ENCODE assay signal across 1 cellular context in the genomic region with DNA sequence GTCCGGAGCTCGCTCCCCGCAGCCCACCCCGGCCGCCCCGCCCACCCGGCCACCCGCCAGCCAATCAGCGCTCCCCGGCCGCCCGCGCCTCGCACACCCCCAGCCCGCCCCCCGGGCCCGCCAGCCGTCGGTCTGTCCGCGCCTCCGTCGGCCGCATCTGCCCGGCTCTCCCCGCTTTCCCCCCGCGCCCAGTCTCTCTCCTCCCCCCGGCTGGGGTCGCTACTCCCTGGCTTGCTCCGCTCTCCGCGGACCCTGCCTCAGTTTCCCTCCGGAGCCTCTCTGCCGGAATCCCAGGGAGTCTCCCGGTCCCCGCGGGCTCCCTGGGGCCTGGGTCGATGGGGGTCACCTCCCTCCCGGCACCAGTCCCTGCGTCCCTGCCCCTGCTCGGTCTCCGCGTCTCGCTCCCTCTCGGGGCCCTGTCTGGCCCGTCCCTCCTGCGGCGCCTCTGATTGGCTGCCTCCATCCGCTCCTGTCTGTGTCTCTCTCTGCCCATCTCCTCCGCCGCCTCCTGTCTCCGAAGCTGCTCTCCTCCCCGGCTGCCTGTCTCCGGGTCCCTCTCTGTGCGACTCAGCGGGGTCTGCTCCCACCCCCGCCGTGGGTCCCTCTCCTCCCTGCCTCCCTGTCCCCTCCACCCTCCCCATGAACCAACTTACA.
TF ChIP-seq lines count a peak whose summit lies in the region.

No MANE protein-coding gene starts in this region.

TF ChIP-seq in HEK293, 187 proteins besides CTCF, POLR2A, EP300 and RAD21 (continued from another document and continues in another):
- TF ChIP-seq, protein P1, sequence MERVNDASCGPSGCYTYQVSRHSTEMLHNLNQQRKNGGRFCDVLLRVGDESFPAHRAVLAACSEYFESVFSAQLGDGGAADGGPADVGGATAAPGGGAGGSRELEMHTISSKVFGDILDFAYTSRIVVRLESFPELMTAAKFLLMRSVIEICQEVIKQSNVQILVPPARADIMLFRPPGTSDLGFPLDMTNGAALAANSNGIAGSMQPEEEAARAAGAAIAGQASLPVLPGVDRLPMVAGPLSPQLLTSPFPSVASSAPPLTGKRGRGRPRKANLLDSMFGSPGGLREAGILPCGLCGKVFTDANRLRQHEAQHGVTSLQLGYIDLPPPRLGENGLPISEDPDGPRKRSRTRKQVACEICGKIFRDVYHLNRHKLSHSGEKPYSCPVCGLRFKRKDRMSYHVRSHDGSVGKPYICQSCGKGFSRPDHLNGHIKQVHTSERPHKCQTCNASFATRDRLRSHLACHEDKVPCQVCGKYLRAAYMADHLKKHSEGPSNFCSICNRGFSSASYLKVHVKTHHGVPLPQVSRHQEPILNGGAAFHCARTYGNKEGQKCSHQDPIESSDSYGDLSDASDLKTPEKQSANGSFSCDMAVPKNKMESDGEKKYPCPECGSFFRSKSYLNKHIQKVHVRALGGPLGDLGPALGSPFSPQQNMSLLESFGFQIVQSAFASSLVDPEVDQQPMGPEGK (tag by site-specific recombination; IDR thresholded peaks at IDR 0.05): peak; percentile 85
- TF ChIP-seq ZNF549 (tag by site-specific recombination; IDR thresholded peaks at IDR 0.05): no peak
- 0 out of 2 replicates have a peak, but pooled peaks have one; percentile 34 for TF ChIP-seq ZNF561 (tag by site-specific recombination; IDR thresholded peaks at IDR 0.05; ENCODE audit: borderline replicate concordance)
- peak; percentile 73 for TF ChIP-seq GLIS2 (tag by site-specific recombination; IDR thresholded peaks at IDR 0.05)
- TF ChIP-seq ZNF223 (tag by site-specific recombination; IDR thresholded peaks at IDR 0.05): no peak
- no peak for TF ChIP-seq ZSCAN16 (tag by site-specific recombination; IDR thresholded peaks at IDR 0.05)
- TF ChIP-seq ZNF837 (tag by site-specific recombination; IDR thresholded peaks at IDR 0.05): no peak
- no peak for TF ChIP-seq ZNF664 (tag by site-specific recombination; IDR thresholded peaks at IDR 0.05)
- TF ChIP-seq, protein P2, sequence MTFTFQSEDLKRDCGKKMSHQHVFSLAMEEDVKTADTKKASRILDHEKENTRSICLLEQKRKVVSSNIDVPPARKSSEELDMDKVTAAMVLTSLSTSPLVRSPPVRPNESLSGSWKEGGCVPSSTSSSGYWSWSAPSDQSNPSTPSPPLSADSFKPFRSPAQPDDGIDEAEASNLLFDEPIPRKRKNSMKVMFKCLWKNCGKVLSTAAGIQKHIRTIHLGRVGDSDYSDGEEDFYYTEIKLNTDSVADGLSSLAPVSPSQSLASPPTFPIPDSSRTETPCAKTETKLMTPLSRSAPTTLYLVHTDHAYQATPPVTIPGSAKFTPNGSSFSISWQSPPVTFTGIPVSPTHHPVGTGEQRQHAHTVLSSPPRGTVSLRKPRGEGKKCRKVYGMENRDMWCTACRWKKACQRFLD (tag by site-specific recombination; IDR thresholded peaks at IDR 0.05): no peak
- TF ChIP-seq SP2 (tag by site-specific recombination; IDR thresholded peaks at IDR 0.05): peak; percentile 80
- peak; percentile 51; the same call in 1 of the 2 replicates for TF ChIP-seq ZNF394 (tag by site-specific recombination; IDR thresholded peaks at IDR 0.05; ENCODE audit: borderline replicate concordance)
- TF ChIP-seq ZNF624 (tag by site-specific recombination; IDR thresholded peaks at IDR 0.05): no peak
- TF ChIP-seq ZNF610 (tag by site-specific recombination; IDR thresholded peaks at IDR 0.05; ENCODE audit: borderline replicate concordance): no peak
- 0 out of 2 replicates have a peak, but pooled peaks have one; percentile 12 for TF ChIP-seq KLF1 (tag by site-specific recombination; IDR thresholded peaks at IDR 0.05)
- TF ChIP-seq, protein P3, sequence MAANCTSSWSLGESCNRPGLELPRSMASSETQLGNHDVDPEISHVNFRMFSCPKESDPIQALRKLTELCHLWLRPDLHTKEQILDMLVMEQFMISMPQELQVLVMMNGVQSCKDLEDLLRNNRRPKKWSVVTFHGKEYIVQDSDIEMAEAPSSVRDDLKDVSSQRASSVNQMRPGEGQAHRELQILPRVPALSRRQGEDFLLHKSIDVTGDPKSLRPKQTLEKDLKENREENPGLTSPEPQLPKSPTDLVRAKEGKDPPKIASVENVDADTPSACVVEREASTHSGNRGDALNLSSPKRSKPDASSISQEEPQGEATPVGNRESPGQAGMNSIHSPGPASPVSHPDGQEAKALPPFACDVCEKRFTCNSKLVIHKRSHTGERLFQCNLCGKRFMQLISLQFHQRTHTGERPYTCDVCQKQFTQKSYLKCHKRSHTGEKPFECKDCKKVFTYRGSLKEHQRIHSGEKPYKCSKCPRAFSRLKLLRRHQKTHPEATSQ (tag by site-specific recombination; IDR thresholded peaks at IDR 0.05): no peak
- TF ChIP-seq, protein P4, sequence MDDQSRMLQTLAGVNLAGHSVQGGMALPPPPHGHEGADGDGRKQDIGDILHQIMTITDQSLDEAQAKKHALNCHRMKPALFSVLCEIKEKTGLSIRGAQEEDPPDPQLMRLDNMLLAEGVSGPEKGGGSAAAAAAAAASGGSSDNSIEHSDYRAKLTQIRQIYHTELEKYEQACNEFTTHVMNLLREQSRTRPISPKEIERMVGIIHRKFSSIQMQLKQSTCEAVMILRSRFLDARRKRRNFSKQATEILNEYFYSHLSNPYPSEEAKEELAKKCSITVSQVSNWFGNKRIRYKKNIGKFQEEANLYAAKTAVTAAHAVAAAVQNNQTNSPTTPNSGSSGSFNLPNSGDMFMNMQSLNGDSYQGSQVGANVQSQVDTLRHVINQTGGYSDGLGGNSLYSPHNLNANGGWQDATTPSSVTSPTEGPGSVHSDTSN (CRISPR knock-in tag; IDR thresholded peaks at IDR 0.05): no peak
- no peak for TF ChIP-seq ZNF626 (tag by site-specific recombination; IDR thresholded peaks at IDR 0.05)
- no peak for TF ChIP-seq ZNF558 (tag by site-specific recombination; IDR thresholded peaks at IDR 0.05)
- peak; percentile 93 for TF ChIP-seq ZXDB (tag by site-specific recombination; IDR thresholded peaks at IDR 0.05)
- TF ChIP-seq, protein P5, sequence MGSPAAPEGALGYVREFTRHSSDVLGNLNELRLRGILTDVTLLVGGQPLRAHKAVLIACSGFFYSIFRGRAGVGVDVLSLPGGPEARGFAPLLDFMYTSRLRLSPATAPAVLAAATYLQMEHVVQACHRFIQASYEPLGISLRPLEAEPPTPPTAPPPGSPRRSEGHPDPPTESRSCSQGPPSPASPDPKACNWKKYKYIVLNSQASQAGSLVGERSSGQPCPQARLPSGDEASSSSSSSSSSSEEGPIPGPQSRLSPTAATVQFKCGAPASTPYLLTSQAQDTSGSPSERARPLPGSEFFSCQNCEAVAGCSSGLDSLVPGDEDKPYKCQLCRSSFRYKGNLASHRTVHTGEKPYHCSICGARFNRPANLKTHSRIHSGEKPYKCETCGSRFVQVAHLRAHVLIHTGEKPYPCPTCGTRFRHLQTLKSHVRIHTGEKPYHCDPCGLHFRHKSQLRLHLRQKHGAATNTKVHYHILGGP (tag by site-specific recombination; IDR thresholded peaks at IDR 0.05): no peak
- TF ChIP-seq MEIS1 (CRISPR knock-in tag; IDR thresholded peaks at IDR 0.05; ENCODE audit: borderline replicate concordance): no peak
- no peak for TF ChIP-seq GLI2 (tag by site-specific recombination; IDR thresholded peaks at IDR 0.05; ENCODE audit: borderline replicate concordance, low read depth)
- TF ChIP-seq ZNF2 (tag by site-specific recombination; IDR thresholded peaks at IDR 0.05): no peak
- TF ChIP-seq, protein P6, sequence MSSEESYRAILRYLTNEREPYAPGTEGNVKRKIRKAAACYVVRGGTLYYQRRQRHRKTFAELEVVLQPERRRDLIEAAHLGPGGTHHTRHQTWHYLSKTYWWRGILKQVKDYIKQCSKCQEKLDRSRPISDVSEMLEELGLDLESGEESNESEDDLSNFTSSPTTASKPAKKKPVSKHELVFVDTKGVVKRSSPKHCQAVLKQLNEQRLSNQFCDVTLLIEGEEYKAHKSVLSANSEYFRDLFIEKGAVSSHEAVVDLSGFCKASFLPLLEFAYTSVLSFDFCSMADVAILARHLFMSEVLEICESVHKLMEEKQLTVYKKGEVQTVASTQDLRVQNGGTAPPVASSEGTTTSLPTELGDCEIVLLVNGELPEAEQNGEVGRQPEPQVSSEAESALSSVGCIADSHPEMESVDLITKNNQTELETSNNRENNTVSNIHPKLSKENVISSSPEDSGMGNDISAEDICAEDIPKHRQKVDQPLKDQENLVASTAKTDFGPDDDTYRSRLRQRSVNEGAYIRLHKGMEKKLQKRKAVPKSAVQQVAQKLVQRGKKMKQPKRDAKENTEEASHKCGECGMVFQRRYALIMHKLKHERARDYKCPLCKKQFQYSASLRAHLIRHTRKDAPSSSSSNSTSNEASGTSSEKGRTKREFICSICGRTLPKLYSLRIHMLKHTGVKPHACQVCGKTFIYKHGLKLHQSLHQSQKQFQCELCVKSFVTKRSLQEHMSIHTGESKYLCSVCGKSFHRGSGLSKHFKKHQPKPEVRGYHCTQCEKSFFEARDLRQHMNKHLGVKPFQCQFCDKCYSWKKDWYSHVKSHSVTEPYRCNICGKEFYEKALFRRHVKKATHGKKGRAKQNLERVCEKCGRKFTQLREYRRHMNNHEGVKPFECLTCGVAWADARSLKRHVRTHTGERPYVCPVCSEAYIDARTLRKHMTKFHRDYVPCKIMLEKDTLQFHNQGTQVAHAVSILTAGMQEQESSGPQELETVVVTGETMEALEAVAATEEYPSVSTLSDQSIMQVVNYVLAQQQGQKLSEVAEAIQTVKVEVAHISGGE (tag by site-specific recombination; conservative IDR thresholded peaks at IDR 0.05; ENCODE audit: low read depth): no peak
- TF ChIP-seq EGR2 (tag by site-specific recombination; IDR thresholded peaks at IDR 0.05; ENCODE audit: low read depth): no peak
- no peak for TF ChIP-seq ZNF114 (tag by site-specific recombination; IDR thresholded peaks at IDR 0.05)
- TF ChIP-seq ZBTB21 (tag by site-specific recombination; IDR thresholded peaks at IDR 0.05): no peak
- TF ChIP-seq IKZF3 (tag by site-specific recombination; IDR thresholded peaks at IDR 0.05): peak; percentile 38; the same call in 1 of the 2 replicates
- TF ChIP-seq SP3 (tag by site-specific recombination; IDR thresholded peaks at IDR 0.05): peak; percentile 43
- no peak for TF ChIP-seq ZNF37A (tag by site-specific recombination; IDR thresholded peaks at IDR 0.05)
- no peak; the same call in 1 of the 2 replicates for TF ChIP-seq ZBTB20 (tag by site-specific recombination; IDR thresholded peaks at IDR 0.05)
- TF ChIP-seq, protein P7, sequence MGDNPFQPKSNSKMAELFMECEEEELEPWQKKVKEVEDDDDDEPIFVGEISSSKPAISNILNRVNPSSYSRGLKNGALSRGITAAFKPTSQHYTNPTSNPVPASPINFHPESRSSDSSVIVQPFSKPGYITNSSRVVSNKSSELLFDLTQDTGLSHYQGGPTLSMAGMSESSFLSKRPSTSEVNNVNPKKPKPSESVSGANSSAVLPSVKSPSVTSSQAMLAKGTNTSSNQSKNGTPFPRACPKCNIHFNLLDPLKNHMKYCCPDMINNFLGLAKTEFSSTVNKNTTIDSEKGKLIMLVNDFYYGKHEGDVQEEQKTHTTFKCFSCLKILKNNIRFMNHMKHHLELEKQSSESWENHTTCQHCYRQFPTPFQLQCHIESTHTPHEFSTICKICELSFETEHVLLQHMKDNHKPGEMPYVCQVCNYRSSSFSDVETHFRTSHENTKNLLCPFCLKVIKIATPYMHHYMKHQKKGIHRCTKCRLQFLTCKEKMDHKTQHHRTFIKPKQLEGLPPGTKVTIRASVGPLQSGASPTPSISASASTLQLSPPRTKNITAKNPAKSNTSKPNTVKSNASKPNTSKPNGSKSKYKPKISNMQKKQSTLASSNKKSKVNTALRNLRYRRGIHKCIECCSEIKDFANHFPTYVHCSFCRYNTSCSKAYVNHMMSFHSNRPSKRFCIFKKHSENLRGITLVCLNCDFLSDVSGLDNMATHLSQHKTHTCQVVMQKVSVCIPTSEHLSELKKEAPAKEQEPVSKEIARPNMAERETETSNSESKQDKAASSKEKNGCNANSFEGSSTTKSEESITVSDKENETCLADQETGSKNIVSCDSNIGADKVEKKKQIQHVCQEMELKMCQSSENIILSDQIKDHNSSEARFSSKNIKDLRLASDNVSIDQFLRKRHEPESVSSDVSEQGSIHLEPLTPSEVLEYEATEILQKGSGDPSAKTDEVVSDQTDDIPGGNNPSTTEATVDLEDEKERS (tag by site-specific recombination; IDR thresholded peaks at IDR 0.05): no peak
- TF ChIP-seq ZNF544 (tag by site-specific recombination; IDR thresholded peaks at IDR 0.05): no peak
- TF ChIP-seq, protein P8, sequence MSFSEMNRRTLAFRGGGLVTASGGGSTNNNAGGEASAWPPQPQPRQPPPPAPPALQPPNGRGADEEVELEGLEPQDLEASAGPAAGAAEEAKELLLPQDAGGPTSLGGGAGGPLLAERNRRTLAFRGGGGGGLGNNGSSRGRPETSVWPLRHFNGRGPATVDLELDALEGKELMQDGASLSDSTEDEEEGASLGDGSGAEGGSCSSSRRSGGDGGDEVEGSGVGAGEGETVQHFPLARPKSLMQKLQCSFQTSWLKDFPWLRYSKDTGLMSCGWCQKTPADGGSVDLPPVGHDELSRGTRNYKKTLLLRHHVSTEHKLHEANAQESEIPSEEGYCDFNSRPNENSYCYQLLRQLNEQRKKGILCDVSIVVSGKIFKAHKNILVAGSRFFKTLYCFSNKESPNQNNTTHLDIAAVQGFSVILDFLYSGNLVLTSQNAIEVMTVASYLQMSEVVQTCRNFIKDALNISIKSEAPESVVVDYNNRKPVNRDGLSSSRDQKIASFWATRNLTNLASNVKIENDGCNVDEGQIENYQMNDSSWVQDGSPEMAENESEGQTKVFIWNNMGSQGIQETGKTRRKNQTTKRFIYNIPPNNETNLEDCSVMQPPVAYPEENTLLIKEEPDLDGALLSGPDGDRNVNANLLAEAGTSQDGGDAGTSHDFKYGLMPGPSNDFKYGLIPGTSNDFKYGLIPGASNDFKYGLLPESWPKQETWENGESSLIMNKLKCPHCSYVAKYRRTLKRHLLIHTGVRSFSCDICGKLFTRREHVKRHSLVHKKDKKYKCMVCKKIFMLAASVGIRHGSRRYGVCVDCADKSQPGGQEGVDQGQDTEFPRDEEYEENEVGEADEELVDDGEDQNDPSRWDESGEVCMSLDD (tag by site-specific recombination; IDR thresholded peaks at IDR 0.05): peak; percentile 90
- TF ChIP-seq ZFP41 (tag by site-specific recombination; IDR thresholded peaks at IDR 0.05; ENCODE audit: borderline replicate concordance): no peak
- no peak for TF ChIP-seq ZNF302 (tag by site-specific recombination; IDR thresholded peaks at IDR 0.05; ENCODE audit: low read depth)
- peak; percentile 61 for TF ChIP-seq KLF8 (tag by site-specific recombination; IDR thresholded peaks at IDR 0.05)
- TF ChIP-seq, protein P9, sequence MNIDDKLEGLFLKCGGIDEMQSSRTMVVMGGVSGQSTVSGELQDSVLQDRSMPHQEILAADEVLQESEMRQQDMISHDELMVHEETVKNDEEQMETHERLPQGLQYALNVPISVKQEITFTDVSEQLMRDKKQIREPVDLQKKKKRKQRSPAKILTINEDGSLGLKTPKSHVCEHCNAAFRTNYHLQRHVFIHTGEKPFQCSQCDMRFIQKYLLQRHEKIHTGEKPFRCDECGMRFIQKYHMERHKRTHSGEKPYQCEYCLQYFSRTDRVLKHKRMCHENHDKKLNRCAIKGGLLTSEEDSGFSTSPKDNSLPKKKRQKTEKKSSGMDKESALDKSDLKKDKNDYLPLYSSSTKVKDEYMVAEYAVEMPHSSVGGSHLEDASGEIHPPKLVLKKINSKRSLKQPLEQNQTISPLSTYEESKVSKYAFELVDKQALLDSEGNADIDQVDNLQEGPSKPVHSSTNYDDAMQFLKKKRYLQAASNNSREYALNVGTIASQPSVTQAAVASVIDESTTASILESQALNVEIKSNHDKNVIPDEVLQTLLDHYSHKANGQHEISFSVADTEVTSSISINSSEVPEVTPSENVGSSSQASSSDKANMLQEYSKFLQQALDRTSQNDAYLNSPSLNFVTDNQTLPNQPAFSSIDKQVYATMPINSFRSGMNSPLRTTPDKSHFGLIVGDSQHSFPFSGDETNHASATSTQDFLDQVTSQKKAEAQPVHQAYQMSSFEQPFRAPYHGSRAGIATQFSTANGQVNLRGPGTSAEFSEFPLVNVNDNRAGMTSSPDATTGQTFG (tag by site-specific recombination; IDR thresholded peaks at IDR 0.05; ENCODE audit: borderline replicate concordance): no peak
- TF ChIP-seq BCL11A (tag by site-specific recombination; IDR thresholded peaks at IDR 0.05; ENCODE audit: low read depth): no peak; the same call in 1 of the 2 replicates
